In the genomic region with DNA sequence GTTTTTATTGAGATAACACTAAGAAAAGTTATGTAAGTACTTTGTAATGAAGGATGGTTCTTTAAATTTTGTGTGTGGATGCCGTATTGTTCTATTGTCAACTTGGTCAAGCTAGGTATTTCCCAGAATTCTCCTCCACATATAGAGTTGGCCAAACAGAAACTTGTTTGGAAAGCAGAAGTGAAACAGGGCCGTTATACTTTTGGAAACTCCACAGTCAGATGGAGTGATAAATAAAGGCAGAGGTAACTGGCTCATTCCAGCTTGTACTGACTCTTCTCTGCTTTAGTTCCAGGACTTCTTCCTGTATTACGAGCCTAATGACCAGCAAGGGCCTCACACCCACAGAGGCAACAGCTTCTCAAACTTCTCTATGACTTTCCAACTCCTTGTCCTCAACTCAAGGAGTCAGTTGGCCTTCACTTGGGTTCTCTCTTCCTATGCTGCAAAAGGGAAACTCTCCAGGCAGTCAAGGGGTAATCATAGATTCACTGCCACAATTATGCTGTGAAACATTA, we compare ENCODE assay signal across 13 cellular contexts. TPM values are rescaled to one million over a fixed set of nuclear protein-coding genes. Genes with fewer than 3 reads are reported as not detected.
DNase-seq lines count a peak whose midpoint lies in the region; ATAC-seq, FAIRE-seq and TF ChIP-seq lines count a peak whose summit lies in the region.
"Had no signal": no experiment of that assay in that cellular context is flagged by ENCODE, and none has a peak within 500 bp of the region (broad histone marks: within the 10 kb centered on the region; RNA-seq: fewer than 3 reads in every experiment).

No MANE protein-coding gene starts in this region.

- peaks cover 6% of the 10 kb centered on the region for H3K36me3 Mint-ChIP-seq in activated T-helper 17 cell treated with anti-CD3 and anti-CD28 coated beads, Interleukin-2, amount 50 U/mL, for 72 hours (ENCODE audit: low read depth)

- no peak overlapping the region for H3K4me3 ChIP-seq in GM06990 (replicated peaks; ENCODE audit: low read depth, low read length)
- H3K4me3 ChIP-seq in small intestine (ENCODE audit: low read depth in 1 of 2, low read length in 2 of 2): no peak overlapping the region
- H3K4me3 ChIP-seq: adrenal gland, gastrocnemius medialis, pancreas, stomach had no signal

- H3K27me3 ChIP-seq in GM06990 (replicated peaks; ENCODE audit: control insufficient read depth, insufficient read depth, low read length) (no peaks in the 10 kb centered on the region), small intestine (ENCODE audit: control insufficient read depth in 2 of 2, insufficient read depth in 2 of 2, low read length in 2 of 2) (no peaks in the 10 kb centered on the region)
- H3K27me3 ChIP-seq: adrenal gland, gastrocnemius medialis, pancreas, stomach had no signal

- TF ChIP-seq CTCF in GM06990 (IDR thresholded peaks at IDR 0.05; ENCODE audit: insufficient read depth, low read length, poor library complexity, severe bottlenecking): no peak

- H3K4me1 Mint-ChIP-seq in activated T-helper 17 cell treated with anti-CD3 and anti-CD28 coated beads, Interleukin-2, amount 50 U/mL, for 72 hours: peaks cover 6% of the 10 kb centered on the region

- H3K4me1 ChIP-seq in small intestine (ENCODE audit: control insufficient read depth in 2 of 2, insufficient read depth in 1 of 2, low read depth in 1 of 2, low read length in 1 of 2): no peaks in the 10 kb centered on the region
- H3K4me1 ChIP-seq: Caco-2, pancreas had no signal

- H3K4me3 Mint-ChIP-seq in activated T-helper 17 cell treated with anti-CD3 and anti-CD28 coated beads, Interleukin-2, amount 50 U/mL, for 72 hours: no peak overlapping the region

- H3K9me3 Mint-ChIP-seq in activated T-helper 17 cell treated with anti-CD3 and anti-CD28 coated beads, Interleukin-2, amount 50 U/mL, for 72 hours: no peaks in the 10 kb centered on the region

- H3K27me3 Mint-ChIP-seq in activated T-helper 17 cell treated with anti-CD3 and anti-CD28 coated beads, Interleukin-2, amount 50 U/mL, for 72 hours: no peaks in the 10 kb centered on the region

- H3K36me3 ChIP-seq in GM06990 (ENCODE audit: control insufficient read depth, insufficient read depth, low read length) (no peaks in the 10 kb centered on the region), small intestine (ENCODE audit: control insufficient read depth in 2 of 2, insufficient read depth in 2 of 2, low read length in 2 of 2) (no peaks in the 10 kb centered on the region)
- H3K36me3 ChIP-seq: adrenal gland, gastrocnemius medialis, pancreas, stomach had no signal

- H3K9me3 ChIP-seq in small intestine (ENCODE audit: control insufficient read depth, low read depth): no peaks in the 10 kb centered on the region
- H3K9me3 ChIP-seq: adrenal gland, Caco-2, gastrocnemius medialis, pancreas, stomach had no signal

- peak; percentile 78 for ATAC-seq in GM19467 (IDR thresholded peaks at IDR 0.05; ENCODE audit: unreplicated experiment)
- peak; percentile 81 for ATAC-seq in HG03378 (IDR thresholded peaks at IDR 0.05; ENCODE audit: unreplicated experiment)
- no peak for ATAC-seq in activated T-helper 17 cell treated with anti-CD3 and anti-CD28 coated beads, Interleukin-2, amount 50 U/mL, for 72 hours (replicated peaks)
- ATAC-seq: gastrocnemius medialis had no signal

- peak overlapping the region in 1 of 2 donors; percentile 66 for H3K27ac ChIP-seq in small intestine (ENCODE audit: low read depth in 1 of 2, low read length in 1 of 2)

- no peak for FAIRE-seq in small intestine (lab: Jason Lieb, UNC)
- FAIRE-seq: pancreas had no signal

- DNase-seq in GM06990 (ENCODE audit: extremely low read depth, insufficient read length): peak; percentile 77
- DNase-seq in NCI-H146 (lab: John Stamatoyannopoulos, UW): no peak
- no peak for DNase-seq in SHP77 treated with DMSO at 0.1 percent for 48 hours (lab: John Stamatoyannopoulos, UW)
- no peak for DNase-seq in NCI-H1417 treated with DMSO at 0.1 percent for 48 hours (lab: John Stamatoyannopoulos, UW)
- DNase-seq in small intestine: no peak
- DNase-seq: adrenal gland, Caco-2, gastrocnemius medialis, pancreas, stomach had no signal

- peak overlapping the region; percentile 75 for H3K27ac Mint-ChIP-seq in activated T-helper 17 cell treated with anti-CD3 and anti-CD28 coated beads, Interleukin-2, amount 50 U/mL, for 72 hours

- WGBS in small intestine, 3 donors: 57 to 68% (median 57%) methylated on average over 3 of the region's 3 CpGs

RNA-seq across cellular contexts. Expression of gene STARD7, which starts 16.4 kb away (rescaled TPM):
- 100 to 1,000 TPM; 140 to 190 TPM for total RNA-seq in activated T-helper 17 cell treated with anti-CD3 and anti-CD28 coated beads, Interleukin-2, amount 50 U/mL, for 72 hours
- polyA plus RNA-seq in small intestine: 10 to 100 TPM; 44.5 to 84.5 (median 48.9) TPM

RNA-seq across cellular contexts. Expression of gene TMEM127, which starts 40.7 kb away (rescaled TPM):
- total RNA-seq in activated T-helper 17 cell treated with anti-CD3 and anti-CD28 coated beads, Interleukin-2, amount 50 U/mL, for 72 hours: 10 to 100 TPM; 23.8 to 25.4 TPM
- 10 to 100 TPM; 12.1 to 27.6 (median 14.6) TPM for polyA plus RNA-seq in small intestine

RNA-seq across cellular contexts. Expression of gene CIAO1, which starts 41.0 kb away (rescaled TPM):
- total RNA-seq in activated T-helper 17 cell treated with anti-CD3 and anti-CD28 coated beads, Interleukin-2, amount 50 U/mL, for 72 hours: 10 to 100 TPM; 71.4 to 81.3 TPM
- 10 to 100 TPM; 50.3 to 59.9 (median 53.2) TPM for polyA plus RNA-seq in small intestine
